ENCODE assay signal across 23 cellular contexts in genomic region chr7:141263508-141263907, GRCh38.
DNase-seq lines count a peak whose midpoint lies in the region; ATAC-seq and TF ChIP-seq lines count a peak whose summit lies in the region.
"Had no signal": no experiment of that assay in that cellular context is flagged by ENCODE, and none has a peak within 500 bp of the region (broad histone marks: within the 10 kb centered on the region; RNA-seq: fewer than 3 reads in every experiment).

No MANE protein-coding gene starts in this region.

- H4K20me1 ChIP-seq in neural cell (ENCODE audit: insufficient read depth) (no peaks in the 10 kb centered on the region), PC-9 (ENCODE audit: insufficient read depth) (0 out of 2 replicates have a peak, but pooled peaks cover 3% of the 10 kb centered on the region)
- H4K20me1 ChIP-seq: BLaER1 treated with 17β-estradiol and CSF1 and Interleukin-3, amounts not matched to agents 10 nM and 100 nM had no signal

- H3K27ac ChIP-seq in neural cell (ENCODE audit: low read length) (peak overlapping the region; percentile 96), PC-9 (no peak overlapping the region)
- H3K27ac ChIP-seq: A549; BLaER1 treated with 17β-estradiol and CSF1 and Interleukin-3, amounts not matched to agents 10 nM and 100 nM; HL-60; RWPE1 had no signal

- TF ChIP-seq CTCF in neural cell (IDR thresholded peaks at IDR 0.05; ENCODE audit: poor library complexity, severe bottlenecking), result no peak
- no peak for TF ChIP-seq CTCF in PC-9 (conservative IDR thresholded peaks at IDR 0.05)

- peak; percentile 14 for ATAC-seq in T-helper 17 cell
- ATAC-seq: A549, Panc1 had no signal

- POLR2A ChIA-PET in activated CD4-positive, alpha-beta memory T cell treated with anti-CD3 and anti-CD28 coated beads, Interleukin-2, amount 10 ng/mL, durations not matched to agents 7 days and 5 days (lab: Charles Lee), result no interaction called here
- POLR2A ChIA-PET in PC-9 (lab: Charles Lee; ENCODE audit: unreplicated experiment), result no interaction called here

- TF ChIP-seq EP300 in neural cell (conservative IDR thresholded peaks at IDR 0.05; ENCODE audit: poor library complexity, severe bottlenecking), result no peak

- no peak overlapping the region for H3K4me3 Mint-ChIP-seq in activated naive CD4-positive, alpha-beta T cell treated with anti-CD3 and anti-CD28 coated beads for 36 hours
- H3K4me3 Mint-ChIP-seq in T-helper 17 cell, result no peak overlapping the region
- H3K4me3 Mint-ChIP-seq in activated CD4-positive, alpha-beta memory T cell treated with anti-CD3 and anti-CD28 coated beads, Interleukin-2, amount 10 ng/mL, durations not matched to agents 7 days and 5 days, result no peak overlapping the region
- H3K4me3 Mint-ChIP-seq: CD4-positive, alpha-beta T cell had no signal

- H3K4me1 ChIP-seq in PC-9 (replicated peaks; ENCODE audit: insufficient read depth), result no peaks in the 10 kb centered on the region
- H3K4me1 ChIP-seq: A549; BLaER1 treated with 17β-estradiol and CSF1 and Interleukin-3, amounts not matched to agents 10 nM and 100 nM had no signal

- H3K9me3 Mint-ChIP-seq in activated naive CD4-positive, alpha-beta T cell treated with anti-CD3 and anti-CD28 coated beads for 36 hours, result peaks cover 13% of the 10 kb centered on the region
- H3K9me3 Mint-ChIP-seq in activated CD4-positive, alpha-beta memory T cell treated with anti-CD3 and anti-CD28 coated beads, Interleukin-2, amount 10 ng/mL, durations not matched to agents 7 days and 5 days, result peaks cover 9% of the 10 kb centered on the region

- intact Hi-C loops in activated naive CD4-positive, alpha-beta T cell treated with anti-CD3 and anti-CD28 coated beads for 36 hours (cut with micrococcal nuclease), result no loop called here
- intact Hi-C loops in PC-9 (cut with micrococcal nuclease; ENCODE audit: unreplicated experiment), result loop anchor here (10.0 kb wide), 1 partner anchor 381 kb away; no protein-coding TSS in a partner anchor

- no peaks in the 10 kb centered on the region for H3K36me3 Mint-ChIP-seq in activated naive CD4-positive, alpha-beta T cell treated with anti-CD3 and anti-CD28 coated beads for 36 hours (ENCODE audit: low read depth)
- H3K36me3 Mint-ChIP-seq in T-helper 17 cell (ENCODE audit: low read depth), result no peaks in the 10 kb centered on the region
- H3K36me3 Mint-ChIP-seq in activated CD4-positive, alpha-beta memory T cell treated with anti-CD3 and anti-CD28 coated beads, Interleukin-2, amount 10 ng/mL, durations not matched to agents 7 days and 5 days (ENCODE audit: low read depth), result no peaks in the 10 kb centered on the region

- TF ChIP-seq RAD21 in neural cell (conservative IDR thresholded peaks at IDR 0.05), result no peak

- H3K9ac ChIP-seq in neural cell (ENCODE audit: low read length), result peak overlapping the region; percentile 68
- H3K9ac ChIP-seq: BLaER1 treated with 17β-estradiol and CSF1 and Interleukin-3, amounts not matched to agents 10 nM and 100 nM had no signal

- H3K9me2 ChIP-seq in neural cell (ENCODE audit: insufficient read depth, low read length), result no peaks in the 10 kb centered on the region
- no peaks in the 10 kb centered on the region for H3K9me2 ChIP-seq in PC-9 (ENCODE audit: insufficient read depth)

- H3K27me3 Mint-ChIP-seq in activated naive CD4-positive, alpha-beta T cell treated with anti-CD3 and anti-CD28 coated beads for 36 hours (ENCODE audit: low read depth), result peaks cover 5% of the 10 kb centered on the region
- H3K27me3 Mint-ChIP-seq in T-helper 17 cell, result no peaks in the 10 kb centered on the region
- peaks cover 10% of the 10 kb centered on the region for H3K27me3 Mint-ChIP-seq in activated CD4-positive, alpha-beta memory T cell treated with anti-CD3 and anti-CD28 coated beads, Interleukin-2, amount 10 ng/mL, durations not matched to agents 7 days and 5 days

- peaks cover 17% of the 10 kb centered on the region for H3F3A ChIP-seq in neural cell (ENCODE audit: insufficient read depth, low read length, poor library complexity, severe bottlenecking)
- no peaks in the 10 kb centered on the region for H3F3A ChIP-seq in PC-9 (ENCODE audit: insufficient read depth, low read depth)

- H3K79me2 ChIP-seq in neural cell (replicated peaks; ENCODE audit: insufficient read depth, low read length) (peaks cover 55% of the 10 kb centered on the region), PC-9 (ENCODE audit: low read depth) (no peaks in the 10 kb centered on the region)

- no peaks in the 10 kb centered on the region for H3K36me3 ChIP-seq in neural cell (ENCODE audit: insufficient read depth, low read length)
- H3K36me3 ChIP-seq in PC-9 (ENCODE audit: low read depth), result no peaks in the 10 kb centered on the region
- H3K36me3 ChIP-seq: BLaER1 treated with 17β-estradiol and CSF1 and Interleukin-3, amounts not matched to agents 10 nM and 100 nM had no signal

- H3K4me2 ChIP-seq in neural cell (ENCODE audit: low read length) (peak overlapping the region; percentile 26), PC-9 (no peak overlapping the region)
- H3K4me2 ChIP-seq: A549; BLaER1 treated with 17β-estradiol and CSF1 and Interleukin-3, amounts not matched to agents 10 nM and 100 nM had no signal

- H3K4me3 ChIP-seq in neural cell (ENCODE audit: low read length) (peak overlapping the region; percentile 47), PC-9 (no peak overlapping the region)
- H3K4me3 ChIP-seq: A549; BLaER1 treated with 17β-estradiol and CSF1 and Interleukin-3, amounts not matched to agents 10 nM and 100 nM had no signal

- BruUV-seq in PC-9 (replicated peaks; lab: Mats Ljungman, UMichigan), result no TSS peak

- DNase-seq in activated naive CD4-positive, alpha-beta T cell treated with anti-CD3 and anti-CD28 coated beads for 36 hours, result peak; percentile 12
- DNase-seq in activated naive CD4-positive, alpha-beta T cell treated with Interleukin-2 at 50 U/mL for 16 hours, result no peak
- DNase-seq in T-helper 17 cell (no peak), PC-9 (no peak)
- DNase-seq in activated CD4-positive, alpha-beta memory T cell treated with anti-CD3 and anti-CD28 coated beads, Interleukin-2, amount 10 ng/mL, durations not matched to agents 7 days and 5 days, result peak; percentile 32
- no peak for DNase-seq in activated effector memory CD4-positive, alpha-beta T cell treated with Interleukin-2 at 50 U/mL for 16 hours
- DNase-seq: AML-193; CD4-positive, alpha-beta T cell; H7; NCI-H1048; NCI-H1417; NCI-H1694 treated with DMSO at 0.1 percent for 48 hours; NCI-H2081; NCI-H226; NCI-H510A; NCI-H69; SHP77 had no signal

- CTCF ChIA-PET in activated naive CD4-positive, alpha-beta T cell treated with anti-CD3 and anti-CD28 coated beads for 36 hours (lab: Charles Lee), result no interaction called here
- CTCF ChIA-PET in activated CD4-positive, alpha-beta memory T cell treated with anti-CD3 and anti-CD28 coated beads, Interleukin-2, amount 10 ng/mL, durations not matched to agents 7 days and 5 days (lab: Charles Lee), result no interaction called here
- CTCF ChIA-PET in PC-9 (lab: Charles Lee), result no interaction called here

- H3K4me1 Mint-ChIP-seq in activated naive CD4-positive, alpha-beta T cell treated with anti-CD3 and anti-CD28 coated beads for 36 hours (ENCODE audit: low read depth), result peaks cover 4% of the 10 kb centered on the region
- H3K4me1 Mint-ChIP-seq in T-helper 17 cell, result peaks cover 7% of the 10 kb centered on the region
- peaks cover 21% of the 10 kb centered on the region for H3K4me1 Mint-ChIP-seq in activated CD4-positive, alpha-beta memory T cell treated with anti-CD3 and anti-CD28 coated beads, Interleukin-2, amount 10 ng/mL, durations not matched to agents 7 days and 5 days

- H2AFZ ChIP-seq in neural cell (ENCODE audit: low read depth, low read length) (no peak overlapping the region), PC-9 (no peak overlapping the region)

- no peak overlapping the region for H3K27ac Mint-ChIP-seq in activated naive CD4-positive, alpha-beta T cell treated with anti-CD3 and anti-CD28 coated beads for 36 hours
- H3K27ac Mint-ChIP-seq in T-helper 17 cell, result no peak overlapping the region
- no peak overlapping the region for H3K27ac Mint-ChIP-seq in activated CD4-positive, alpha-beta memory T cell treated with anti-CD3 and anti-CD28 coated beads, Interleukin-2, amount 10 ng/mL, durations not matched to agents 7 days and 5 days
- H3K27ac Mint-ChIP-seq: CD4-positive, alpha-beta T cell had no signal

- no peaks in the 10 kb centered on the region for H3K9me3 ChIP-seq in T-helper 17 cell (ENCODE audit: control insufficient read depth, low read length, poor library complexity, severe bottlenecking)
- no peaks in the 10 kb centered on the region for H3K9me3 ChIP-seq in neural cell (ENCODE audit: low read length)
- H3K9me3 ChIP-seq in PC-9 (ENCODE audit: insufficient read depth, low read depth), result no peaks in the 10 kb centered on the region
- H3K9me3 ChIP-seq: A549 had no signal

- H3K27me3 ChIP-seq in neural cell (ENCODE audit: insufficient read depth, low read depth, low read length) (no peaks in the 10 kb centered on the region), PC-9 (ENCODE audit: insufficient read depth, low read depth) (peaks cover 32% of the 10 kb centered on the region)
- H3K27me3 ChIP-seq: BLaER1 treated with 17β-estradiol and CSF1 and Interleukin-3, amounts not matched to agents 10 nM and 100 nM had no signal

TF ChIP-seq in neural cell, 6 proteins besides CTCF, POLR2A, EP300 and RAD21:
- TF ChIP-seq MXI1 (conservative IDR thresholded peaks at IDR 0.05; ENCODE audit: poor library complexity, severe bottlenecking), result no peak
- no peak for TF ChIP-seq EZH2 (IDR thresholded peaks at IDR 0.05; ENCODE audit: borderline replicate concordance, insufficient read depth, low read length, poor library complexity, severe bottlenecking)
- TF ChIP-seq TAF1 (IDR thresholded peaks at IDR 0.05; ENCODE audit: low read depth), result no peak
- no peak for TF ChIP-seq SMC3 (conservative IDR thresholded peaks at IDR 0.05; ENCODE audit: poor library complexity)

Comparison
In these comparisons a context has a peak if more than half of its experiments do, and no peak if none do; other contexts are left out.
1. DNase-seq: peak in activated naive CD4-positive, alpha-beta T cell treated with anti-CD3 and anti-CD28 coated beads for 36 hours (single experiment) and activated CD4-positive, alpha-beta memory T cell treated with anti-CD3 and anti-CD28 coated beads, Interleukin-2, amount 10 ng/mL, durations not matched to agents 7 days and 5 days (single experiment); none in activated naive CD4-positive, alpha-beta T cell treated with Interleukin-2 at 50 U/mL for 16 hours (single experiment), T-helper 17 cell (0 of 3), PC-9 (0 of 2) and activated effector memory CD4-positive, alpha-beta T cell treated with Interleukin-2 at 50 U/mL for 16 hours (single experiment).